ENCODE assay signal across 14 cellular contexts in genomic region chrX:154890990-154891639, GRCh38.
DNase-seq lines count a peak whose midpoint lies in the region; ATAC-seq and TF ChIP-seq lines count a peak whose summit lies in the region.
"Had no signal": no experiment of that assay in that cellular context is flagged by ENCODE, and none has a peak within 500 bp of the region (broad histone marks: within the 10 kb centered on the region; RNA-seq: fewer than 3 reads in every experiment).

No MANE protein-coding gene starts in this region.

- in situ Hi-C loops in brain microvascular endothelial cell (cut with HindIII; ENCODE audit: low pct_ligation_motif_present, low sequenced_read_pairs), result no loop called here

- H3K36me3 ChIP-seq in brain microvascular endothelial cell (replicated peaks), result no peaks in the 10 kb centered on the region

- no peak overlapping the region for H3K4me3 ChIP-seq in brain microvascular endothelial cell (ENCODE audit: low read depth, low read length)
- H3K4me3 ChIP-seq: A549 had no signal

- CTCF ChIA-PET in HEK293T (lab: Yijun Ruan, JAX), result no interaction called here

- ATAC-seq in GM18858 (IDR thresholded peaks at IDR 0.05; ENCODE audit: unreplicated experiment) (no peak), HG03135 (IDR thresholded peaks at IDR 0.05; ENCODE audit: unreplicated experiment) (no peak)
- ATAC-seq: A549 had no signal

- TF ChIP-seq CTCF in brain microvascular endothelial cell (IDR thresholded peaks at IDR 0.05; ENCODE audit: low read depth, low read length, missing control alignments), result no peak

- no peaks in the 10 kb centered on the region for H3K27me3 ChIP-seq in brain microvascular endothelial cell (replicated peaks)

- DNase-seq in NCI-H345 (lab: John Stamatoyannopoulos, UW) (peak; percentile 1), NCI-H345 treated with DMSO at 0.1 percent for 48 hours (lab: John Stamatoyannopoulos, UW; ENCODE audit: unreplicated experiment) (no peak), HEK293T (ENCODE audit: extremely low spot score) (peak; percentile 14), NCI-H526 treated with DMSO at 0.1 percent for 48 hours (lab: John Stamatoyannopoulos, UW) (peak; percentile 23), C1 segment of cervical spinal cord (lab: John Stamatoyannopoulos, UW) (no peak), brain microvascular endothelial cell (no peak)
- DNase-seq: AML-193; CD4-positive, CD25-positive, alpha-beta regulatory T cell; HCEC 1CT; NCI-H1092; SIG-M5 had no signal

- POLR2A ChIA-PET in HEK293T (lab: Yijun Ruan, JAX), result no interaction called here

- H3K27ac ChIP-seq in brain microvascular endothelial cell, result no peak overlapping the region
- H3K27ac ChIP-seq: A549 had no signal

TF ChIP-seq in HEK293T, 16 proteins besides CTCF, POLR2A, EP300 and RAD21:
- no peak for TF ChIP-seq HDGF (IDR thresholded peaks at IDR 0.05; ENCODE audit: borderline replicate concordance)
- no peak for TF ChIP-seq TARDBP (IDR thresholded peaks at IDR 0.05)
- TF ChIP-seq PKNOX1 (IDR thresholded peaks at IDR 0.05), result peak; percentile 67

Comparison
In these comparisons a context has a peak if more than half of its experiments do, and no peak if none do; other contexts are left out.
1. DNase-seq: peak in NCI-H345 (single experiment), HEK293T (single experiment) and NCI-H526 treated with DMSO at 0.1 percent for 48 hours (single experiment); none in NCI-H345 treated with DMSO at 0.1 percent for 48 hours (single experiment), C1 segment of cervical spinal cord (0 of 14) and brain microvascular endothelial cell (single experiment).